10 cellular contexts compared by ENCODE assay signal in the genomic region with DNA sequence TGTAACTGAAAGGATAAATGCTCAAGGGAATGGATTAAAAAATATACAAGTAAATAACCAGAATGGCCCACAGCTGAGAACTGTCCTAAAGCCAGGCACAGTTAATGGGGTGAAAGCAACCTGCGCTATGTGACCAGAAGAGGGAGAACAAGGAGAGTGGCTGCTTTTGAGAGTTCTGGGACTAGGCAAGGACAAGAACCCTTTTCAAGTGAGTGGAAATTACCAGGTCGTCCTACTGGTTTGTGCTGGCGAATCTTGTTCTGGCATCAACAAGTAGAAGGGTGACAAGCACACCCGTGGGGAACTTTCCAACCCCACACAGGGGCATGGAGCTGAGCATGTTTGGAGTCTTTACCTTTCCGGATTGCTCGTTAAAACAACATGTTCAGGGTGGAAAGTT.
DNase-seq lines count a peak whose midpoint lies in the region; ATAC-seq and TF ChIP-seq lines count a peak whose summit lies in the region.
"Had no signal": no experiment of that assay in that cellular context is flagged by ENCODE, and none has a peak within 500 bp of the region (broad histone marks: within the 10 kb centered on the region; RNA-seq: fewer than 3 reads in every experiment).

No MANE protein-coding gene starts in this region.

- no peak overlapping the region for H3K9ac ChIP-seq in HCT116 (ENCODE audit: low read length)

- no peaks in the 10 kb centered on the region for H3K79me2 ChIP-seq in HCT116 (ENCODE audit: insufficient read depth, low read length)

- peak; percentile 59 for TF ChIP-seq RAD21 in HCT116 (IDR thresholded peaks at IDR 0.05; ENCODE audit: low read depth)

- TF ChIP-seq CTCF in HCT116 (IDR thresholded peaks at IDR 0.05 in 2 of 3, conservative IDR thresholded peaks at IDR 0.05 in 1 of 3; ENCODE audit: borderline replicate concordance in 1 of 3, insufficient read depth in 1 of 3, low read depth in 2 of 3, low read length in 2 of 3), result peak in 2 of 3 experiments; percentile 31 to 46; a peak in 4 of 6 replicates
- TF ChIP-seq CTCF in fibroblast of mammary gland (conservative IDR thresholded peaks at IDR 0.05; ENCODE audit: control insufficient read depth, insufficient read depth, low read depth, low read length), result peak; percentile 33
- peak in 1 of 2 donors; percentile 26 for TF ChIP-seq CTCF in suprapubic skin (IDR thresholded peaks at IDR 0.05)

- H3K4me3 Mint-ChIP-seq in natural killer cell treated with Interleukin-12 subunit alpha and Interleukin-12 subunit beta and Interleukin-15 and Interleukin-18, amount 100 ng/mL, for 72 hours, result no peak overlapping the region
- H3K4me3 Mint-ChIP-seq: activated CD4-positive, alpha-beta memory T cell treated with anti-CD3 and anti-CD28 coated beads for 36 hours; activated naive CD8-positive, alpha-beta T cell treated with anti-CD3 and anti-CD28 coated beads, Interleukin-2, amount 10 ng/mL, durations not matched to agents 7 days and 5 days had no signal

- DNase-seq in HCT116 (ENCODE audit: low read depth, low spot score), result peak; percentile 15
- DNase-seq in fibroblast of mammary gland (ENCODE audit: low read depth), result peak; percentile 14
- no peak for DNase-seq in suprapubic skin (ENCODE audit: low spot score in 2 of 2)
- no peak for DNase-seq in natural killer cell treated with Interleukin-12 subunit alpha and Interleukin-12 subunit beta and Interleukin-15 and Interleukin-18, amount 100 ng/mL, for 72 hours (ENCODE audit: low spot score)
- DNase-seq: activated CD4-positive, alpha-beta memory T cell treated with anti-CD3 and anti-CD28 coated beads for 36 hours; activated naive CD8-positive, alpha-beta T cell treated with anti-CD3 and anti-CD28 coated beads, Interleukin-2, amount 10 ng/mL, durations not matched to agents 7 days and 5 days had no signal

- RAD21 ChIA-PET in HCT116 (lab: Charles Lee; ENCODE audit: low non-redundant PET in 1 of 2, low total read pairs in 2 of 2, uncharacterized antibody in 2 of 2, unreplicated experiment in 2 of 2), result no interaction called here

- no peak overlapping the region for H3K4me2 ChIP-seq in HCT116 (ENCODE audit: low read length)

- H3K36me3 Mint-ChIP-seq in natural killer cell treated with Interleukin-12 subunit alpha and Interleukin-12 subunit beta and Interleukin-15 and Interleukin-18, amount 100 ng/mL, for 72 hours, result peaks cover 11% of the 10 kb centered on the region
- H3K36me3 Mint-ChIP-seq: activated CD4-positive, alpha-beta memory T cell treated with anti-CD3 and anti-CD28 coated beads for 36 hours; activated naive CD8-positive, alpha-beta T cell treated with anti-CD3 and anti-CD28 coated beads, Interleukin-2, amount 10 ng/mL, durations not matched to agents 7 days and 5 days had no signal

- TF ChIP-seq EP300 in suprapubic skin (IDR thresholded peaks at IDR 0.05), result no peak

- no peaks in the 10 kb centered on the region for H3K4me1 Mint-ChIP-seq in natural killer cell treated with Interleukin-12 subunit alpha and Interleukin-12 subunit beta and Interleukin-15 and Interleukin-18, amount 100 ng/mL, for 72 hours (ENCODE audit: low read depth in 2 of 2)
- H3K4me1 Mint-ChIP-seq: activated naive CD8-positive, alpha-beta T cell treated with anti-CD3 and anti-CD28 coated beads, Interleukin-2, amount 10 ng/mL, durations not matched to agents 7 days and 5 days had no signal

- H3K4me3 ChIP-seq in HCT116 (replicated peaks in 1 of 2; ENCODE audit: low read depth in 1 of 2, low read length in 2 of 2), result no peak overlapping the region
- H3K4me3 ChIP-seq in fibroblast of mammary gland (ENCODE audit: control insufficient read depth, low read depth, low read length), result no peak overlapping the region
- H3K4me3 ChIP-seq in suprapubic skin, result no peak overlapping the region
- H3K4me3 ChIP-seq: prostate gland had no signal

- intact Hi-C loops in HCT116 (cut with micrococcal nuclease), result no loop called here

- H3K9me2 ChIP-seq in HCT116 (ENCODE audit: insufficient read depth), result no peaks in the 10 kb centered on the region

- TF ChIP-seq POLR2A in HCT116 (IDR thresholded peaks at IDR 0.05; ENCODE audit: borderline replicate concordance, extremely low read depth, insufficient read depth, insufficient read length), result no peak
- no peak for TF ChIP-seq POLR2A in suprapubic skin (IDR thresholded peaks at IDR 0.05)

- POLR2A ChIA-PET in HCT116 (lab: Charles Lee), result no interaction called here

- peak; percentile 84 for ATAC-seq in HCT116
- peak; percentile 75 for ATAC-seq in SK-N-SH treated with all-trans-retinoic acid at 6 μM for 48 hours
- ATAC-seq in natural killer cell treated with Interleukin-12 subunit alpha and Interleukin-12 subunit beta and Interleukin-15 and Interleukin-18, amount 100 ng/mL, for 72 hours, result no peak
- ATAC-seq in HG03378 (IDR thresholded peaks at IDR 0.05; ENCODE audit: unreplicated experiment), result no peak
- no peak for ATAC-seq in GM19351 (IDR thresholded peaks at IDR 0.05; ENCODE audit: unreplicated experiment)

- H3K36me3 ChIP-seq in HCT116 (ENCODE audit: control insufficient read depth in 1 of 2, insufficient read depth in 2 of 2, low read length in 2 of 2), result no peaks in the 10 kb centered on the region
- no peaks in the 10 kb centered on the region for H3K36me3 ChIP-seq in suprapubic skin
- H3K36me3 ChIP-seq: prostate gland had no signal

- CTCF ChIA-PET in HCT116 (lab: Charles Lee), result no interaction called here

- H3K27me3 ChIP-seq in HCT116 (ENCODE audit: insufficient read depth, low read length) (no peaks in the 10 kb centered on the region), suprapubic skin (no peaks in the 10 kb centered on the region)

- no peak overlapping the region for H3K27ac ChIP-seq in HCT116 (ENCODE audit: low read depth, low read length)
- peak overlapping the region; percentile 68 for H3K27ac ChIP-seq in suprapubic skin

- WGBS in suprapubic skin, result 43% methylated on average over 6 of the region's 6 CpGs

- no peaks in the 10 kb centered on the region for H3K9me3 ChIP-seq in HCT116 (ENCODE audit: control insufficient read depth in 1 of 2, insufficient read depth in 1 of 2, low read depth in 1 of 2, low read length in 2 of 2)
- H3K9me3 ChIP-seq in suprapubic skin, result no peaks in the 10 kb centered on the region
- H3K9me3 ChIP-seq: prostate gland had no signal

- H3K27me3 Mint-ChIP-seq in natural killer cell treated with Interleukin-12 subunit alpha and Interleukin-12 subunit beta and Interleukin-15 and Interleukin-18, amount 100 ng/mL, for 72 hours, result no peaks in the 10 kb centered on the region

- no peaks in the 10 kb centered on the region for H4K20me1 ChIP-seq in HCT116 (ENCODE audit: insufficient read depth)

- H3K9me3 Mint-ChIP-seq in natural killer cell treated with Interleukin-12 subunit alpha and Interleukin-12 subunit beta and Interleukin-15 and Interleukin-18, amount 100 ng/mL, for 72 hours, result no peaks in the 10 kb centered on the region

- H3K27ac Mint-ChIP-seq in natural killer cell treated with Interleukin-12 subunit alpha and Interleukin-12 subunit beta and Interleukin-15 and Interleukin-18, amount 100 ng/mL, for 72 hours, result no peak overlapping the region
- H3K27ac Mint-ChIP-seq: activated CD4-positive, alpha-beta memory T cell treated with anti-CD3 and anti-CD28 coated beads for 36 hours; activated naive CD8-positive, alpha-beta T cell treated with anti-CD3 and anti-CD28 coated beads, Interleukin-2, amount 10 ng/mL, durations not matched to agents 7 days and 5 days had no signal

- no peak overlapping the region for H2AFZ ChIP-seq in HCT116 (ENCODE audit: low read depth, low read length, poor library complexity, severe bottlenecking)

- no TSS peak for BruUV-seq in HCT116 (replicated peaks; lab: Mats Ljungman, UMichigan)

- H3K4me1 ChIP-seq in HCT116 (ENCODE audit: control insufficient read depth in 1 of 2, insufficient read depth in 2 of 2, low read length in 2 of 2) (peaks cover 2 to 7% of the 10 kb centered on the region in 2 experiments; a peak in 2 of 4 replicates), suprapubic skin (peaks cover 38% of the 10 kb centered on the region)
- H3K4me1 ChIP-seq: prostate gland had no signal

TF ChIP-seq in HCT116, 20 proteins besides CTCF, POLR2A, EP300 and RAD21:
- TF ChIP-seq SP1 (IDR thresholded peaks at IDR 0.05; ENCODE audit: low read depth) (0 out of 2 replicates have a peak, but pooled peaks have one; percentile 7), SRF (IDR thresholded peaks at IDR 0.05; ENCODE audit: low read depth) (no peak)

TF ChIP-seq in SK-N-SH treated with all-trans-retinoic acid at 6 μM for 48 hours, 23 proteins besides CTCF, POLR2A, EP300 and RAD21:
- TF ChIP-seq ZFP3 (CRISPR knock-in tag; IDR thresholded peaks at IDR 0.05) (no peak), ZNF565 (CRISPR knock-in tag; conservative IDR thresholded peaks at IDR 0.05; ENCODE audit: low read depth) (no peak), BACH2 (CRISPR knock-in tag; IDR thresholded peaks at IDR 0.05; ENCODE audit: borderline replicate concordance) (no peak), ARNTL (CRISPR knock-in tag; IDR thresholded peaks at IDR 0.05; ENCODE audit: borderline replicate concordance, low read depth) (no peak), ISL1 (CRISPR knock-in tag; IDR thresholded peaks at IDR 0.05) (no peak), TOX (CRISPR knock-in tag; IDR thresholded peaks at IDR 0.05; ENCODE audit: borderline replicate concordance) (no peak), ZC3H10 (CRISPR knock-in tag; IDR thresholded peaks at IDR 0.05) (no peak), TCF4 (CRISPR knock-in tag; IDR thresholded peaks at IDR 0.05; ENCODE audit: borderline replicate concordance) (no peak)
- TF ChIP-seq, protein P1, sequence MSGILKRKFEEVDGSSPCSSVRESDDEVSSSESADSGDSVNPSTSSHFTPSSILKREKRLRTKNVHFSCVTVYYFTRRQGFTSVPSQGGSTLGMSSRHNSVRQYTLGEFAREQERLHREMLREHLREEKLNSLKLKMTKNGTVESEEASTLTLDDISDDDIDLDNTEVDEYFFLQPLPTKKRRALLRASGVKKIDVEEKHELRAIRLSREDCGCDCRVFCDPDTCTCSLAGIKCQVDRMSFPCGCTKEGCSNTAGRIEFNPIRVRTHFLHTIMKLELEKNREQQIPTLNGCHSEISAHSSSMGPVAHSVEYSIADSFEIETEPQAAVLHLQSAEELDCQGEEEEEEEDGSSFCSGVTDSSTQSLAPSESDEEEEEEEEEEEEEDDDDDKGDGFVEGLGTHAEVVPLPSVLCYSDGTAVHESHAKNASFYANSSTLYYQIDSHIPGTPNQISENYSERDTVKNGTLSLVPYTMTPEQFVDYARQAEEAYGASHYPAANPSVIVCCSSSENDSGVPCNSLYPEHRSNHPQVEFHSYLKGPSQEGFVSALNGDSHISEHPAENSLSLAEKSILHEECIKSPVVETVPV (CRISPR knock-in tag; IDR thresholded peaks at IDR 0.05), result no peak

Comparison
In these comparisons a context has a peak if more than half of its experiments do, and no peak if none do; other contexts are left out.
1. ATAC-seq: peak in HCT116 (single experiment) and SK-N-SH treated with all-trans-retinoic acid at 6 μM for 48 hours (single experiment); none in natural killer cell treated with Interleukin-12 subunit alpha and Interleukin-12 subunit beta and Interleukin-15 and Interleukin-18, amount 100 ng/mL, for 72 hours (0 of 2), HG03378 (single experiment) and GM19351 (single experiment).
2. DNase-seq: peak in HCT116 (single experiment) and fibroblast of mammary gland (single experiment); none in suprapubic skin (0 of 2) and natural killer cell treated with Interleukin-12 subunit alpha and Interleukin-12 subunit beta and Interleukin-15 and Interleukin-18, amount 100 ng/mL, for 72 hours (single experiment).